In the genomic region with DNA sequence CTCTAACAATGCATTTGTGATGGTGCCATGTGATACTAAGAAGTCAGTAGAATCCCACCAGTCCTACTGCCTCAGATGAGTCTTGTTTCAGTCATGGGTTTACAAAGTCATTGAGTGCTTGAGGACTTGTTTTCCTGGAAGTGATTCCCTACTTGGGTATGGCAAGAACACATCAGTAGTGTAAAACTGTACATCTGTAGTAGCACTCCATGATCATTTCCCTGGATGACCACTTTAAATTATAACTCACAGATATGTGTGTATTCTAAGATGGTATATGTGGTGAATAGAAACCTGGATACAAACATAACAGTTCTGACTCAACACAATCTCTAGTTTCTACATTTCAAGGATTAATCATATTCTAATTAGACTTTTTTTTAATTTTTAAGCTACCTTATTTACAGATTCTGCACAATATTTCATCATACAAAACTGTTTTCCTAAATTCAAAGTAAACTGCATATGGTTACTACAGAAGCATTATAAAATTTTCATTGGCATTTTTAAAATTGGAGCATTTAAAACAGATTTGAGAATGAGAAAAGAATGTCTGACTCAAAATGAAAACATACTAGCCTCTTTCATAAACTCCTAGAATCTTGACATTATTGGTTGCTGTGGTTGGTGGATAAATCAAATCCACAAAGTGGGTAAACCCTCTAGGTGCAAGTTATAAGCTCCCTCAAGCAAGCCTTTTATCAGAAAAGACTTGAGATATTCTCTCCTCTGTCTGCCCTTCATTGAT, we compare ENCODE assay signal across 14 cellular contexts. TPM values are rescaled to one million over a fixed set of nuclear protein-coding genes. Genes with fewer than 3 reads are reported as not detected.
DNase-seq lines count a peak whose midpoint lies in the region; ATAC-seq lines count a peak whose summit lies in the region.
"Had no signal": no experiment of that assay in that cellular context is flagged by ENCODE, and none has a peak within 500 bp of the region (broad histone marks: within the 10 kb centered on the region; RNA-seq: fewer than 3 reads in every experiment).

No MANE protein-coding gene starts in this region.

- peak; percentile 92 for ATAC-seq in stimulated activated naive CD8-positive, alpha-beta T cell treated with anti-CD3 and anti-CD28 coated beads, Interleukin-15, amount 100 ng/mL, for 72 hours
- no peak for ATAC-seq in GM21619 (IDR thresholded peaks at IDR 0.05; ENCODE audit: unreplicated experiment)

- H3K27ac Mint-ChIP-seq in activated naive CD4-positive, alpha-beta T cell treated with anti-CD3 and anti-CD28 coated beads for 36 hours: peak overlapping the region; percentile 1
- peak overlapping the region in 1 of 2 donors; percentile 10 for H3K27ac Mint-ChIP-seq in stimulated activated naive CD8-positive, alpha-beta T cell treated with anti-CD3 and anti-CD28 coated beads, Interleukin-15, amount 100 ng/mL, for 72 hours

- H3K36me3 Mint-ChIP-seq in activated naive CD4-positive, alpha-beta T cell treated with anti-CD3 and anti-CD28 coated beads for 36 hours (ENCODE audit: low read depth): peaks cover 8% of the 10 kb centered on the region

- DNase-seq in activated naive CD4-positive, alpha-beta T cell treated with anti-CD3 and anti-CD28 coated beads for 36 hours: no peak
- DNase-seq in activated naive CD4-positive, alpha-beta T cell treated with anti-CD3 and anti-CD28 coated beads, Interleukin-2, amount 50 U/mL, for 16 hours: no peak
- DNase-seq in SK-MEL-5 (ENCODE audit: low read depth, low spot score) (peak; percentile 37), fibroblast of gingiva (ENCODE audit: low read depth) (peak; percentile 28), SHP77 (lab: John Stamatoyannopoulos, UW) (no peak)
- DNase-seq in stimulated activated naive CD8-positive, alpha-beta T cell treated with anti-CD3 and anti-CD28 coated beads, Interleukin-15, amount 100 ng/mL, for 72 hours: no peak
- DNase-seq in stimulated activated CD4-positive, alpha-beta T cell treated with anti-CD3 and anti-CD28 coated beads, Interleukin-4, amount 100 ng/mL, for 24 hours: no peak
- DNase-seq: activated CD4-positive, alpha-beta T cell treated with anti-CD3 and anti-CD28 coated beads for 48 hours; caudate nucleus; kidney; NCI-H187; NCI-H69; RPMI8226 had no signal

- H3K9me3 Mint-ChIP-seq in activated naive CD4-positive, alpha-beta T cell treated with anti-CD3 and anti-CD28 coated beads for 36 hours: no peaks in the 10 kb centered on the region
- no peaks in the 10 kb centered on the region for H3K9me3 Mint-ChIP-seq in stimulated activated naive CD8-positive, alpha-beta T cell treated with anti-CD3 and anti-CD28 coated beads, Interleukin-15, amount 100 ng/mL, for 72 hours

- H3K4me3 Mint-ChIP-seq in activated naive CD4-positive, alpha-beta T cell treated with anti-CD3 and anti-CD28 coated beads for 36 hours: no peak overlapping the region
- peak overlapping the region; percentile 14 to 33 for H3K4me3 Mint-ChIP-seq in stimulated activated naive CD8-positive, alpha-beta T cell treated with anti-CD3 and anti-CD28 coated beads, Interleukin-15, amount 100 ng/mL, for 72 hours

- in situ Hi-C loops in SK-MEL-5 (cut with HindIII; ENCODE audit: low pct_unique_long_range_greater_than_20kb, low sequenced_read_pairs): no loop called here

- H3K4me1 Mint-ChIP-seq in activated naive CD4-positive, alpha-beta T cell treated with anti-CD3 and anti-CD28 coated beads for 36 hours (ENCODE audit: low read depth): peaks cover 57% of the 10 kb centered on the region
- H3K4me1 Mint-ChIP-seq in stimulated activated naive CD8-positive, alpha-beta T cell treated with anti-CD3 and anti-CD28 coated beads, Interleukin-15, amount 100 ng/mL, for 72 hours: peaks cover 54% of the 10 kb centered on the region

- CTCF ChIA-PET in activated naive CD4-positive, alpha-beta T cell treated with anti-CD3 and anti-CD28 coated beads for 36 hours (lab: Charles Lee): interaction anchor here (0.6 to 1.7 kb wide), 5 partner anchors 10 to 839 kb away, joined by 3 to 4 read pairs (median 3); no protein-coding TSS in a partner anchor

- no peaks in the 10 kb centered on the region for H3K27me3 Mint-ChIP-seq in activated naive CD4-positive, alpha-beta T cell treated with anti-CD3 and anti-CD28 coated beads for 36 hours (ENCODE audit: low read depth)
- no peaks in the 10 kb centered on the region for H3K27me3 Mint-ChIP-seq in stimulated activated naive CD8-positive, alpha-beta T cell treated with anti-CD3 and anti-CD28 coated beads, Interleukin-15, amount 100 ng/mL, for 72 hours

- intact Hi-C loops in activated naive CD4-positive, alpha-beta T cell treated with anti-CD3 and anti-CD28 coated beads for 36 hours (cut with micrococcal nuclease): no loop called here

RNA-seq across cellular contexts. Expression of a gene that starts 6.8 kb away (rescaled TPM):
- 10 to 100 TPM; 70.8 to 70.9 TPM for total RNA-seq in activated naive CD4-positive, alpha-beta T cell treated with anti-CD3 and anti-CD28 coated beads for 36 hours
- 87.8 and 96.7 TPM in 2 replicates for total RNA-seq in SK-MEL-5 (2014; rRNA removed; shearing (Covaris generic))
- polyA plus RNA-seq in SK-MEL-5 (2015; cell fraction: cytosol; rRNA removed): 55.8 and 78.3 TPM in 2 replicates
- 27.2 and 48.1 TPM in 2 replicates for polyA plus RNA-seq in SK-MEL-5 (2015; cell fraction: nucleus; rRNA removed)

Comparison
In these comparisons a context has a peak if more than half of its experiments do, and no peak if none do; other contexts are left out.
1. DNase-seq: peak in SK-MEL-5 (single experiment) and fibroblast of gingiva (single experiment); none in activated naive CD4-positive, alpha-beta T cell treated with anti-CD3 and anti-CD28 coated beads for 36 hours (single experiment), activated naive CD4-positive, alpha-beta T cell treated with anti-CD3 and anti-CD28 coated beads, Interleukin-2, amount 50 U/mL, for 16 hours (single experiment), stimulated activated naive CD8-positive, alpha-beta T cell treated with anti-CD3 and anti-CD28 coated beads, Interleukin-15, amount 100 ng/mL, for 72 hours (0 of 2), SHP77 (0 of 2) and stimulated activated CD4-positive, alpha-beta T cell treated with anti-CD3 and anti-CD28 coated beads, Interleukin-4, amount 100 ng/mL, for 24 hours (single experiment).